In the genomic region with DNA sequence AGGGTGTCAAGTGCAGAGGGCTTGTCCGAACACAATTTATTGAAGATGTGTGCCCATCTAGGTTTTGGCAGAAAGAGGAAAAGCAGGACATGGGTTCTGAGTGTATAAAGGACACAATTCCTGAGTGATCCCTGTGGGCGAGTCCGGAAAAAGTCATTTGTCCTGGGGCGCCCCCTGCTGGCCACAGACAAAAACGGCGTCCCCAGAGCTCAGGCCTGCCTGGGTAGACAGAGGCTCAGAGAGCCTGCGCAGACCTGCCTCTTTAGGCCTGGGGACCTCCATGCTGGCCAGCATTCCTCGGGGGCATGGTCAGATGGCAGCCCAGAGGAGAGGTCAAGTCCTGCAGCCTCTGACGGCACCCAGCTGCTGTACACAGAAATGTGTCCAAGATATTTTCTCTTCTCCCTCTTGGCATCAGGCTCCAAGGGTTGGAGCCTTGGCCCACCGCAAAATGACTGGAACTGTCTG, we compare ENCODE assay signal across 8 cellular contexts.
DNase-seq lines count a peak whose midpoint lies in the region; ATAC-seq, FAIRE-seq and TF ChIP-seq lines count a peak whose summit lies in the region.

No MANE protein-coding gene starts in this region.

- FAIRE-seq in HTR-8/SVneo (lab: Jason Lieb, UNC): peak; percentile 13

- H3K9me3 ChIP-seq in neural cell (ENCODE audit: low read length): no peaks in the 10 kb centered on the region
- no peaks in the 10 kb centered on the region for H3K9me3 ChIP-seq in stomach

- no peaks in the 10 kb centered on the region for H3K36me3 Mint-ChIP-seq in activated T-cell treated with anti-CD3 and anti-CD28 coated beads, Interleukin-2, amount 50 U/mL, for 72 hours (ENCODE audit: insufficient read depth in 2 of 2)

- H3K27me3 ChIP-seq in neural cell (ENCODE audit: insufficient read depth, low read depth, low read length): no peaks in the 10 kb centered on the region
- peaks cover 0 to 18% (median 0%) of the 10 kb centered on the region in 3 donors for H3K27me3 ChIP-seq in stomach

- DNase-seq in EL (peak; percentile 78), HTR-8/SVneo (ENCODE audit: insufficient read length, low spot score) (peak; percentile 81), OCI-M1 (lab: John Stamatoyannopoulos, UW) (peak; percentile 74), fibroblast of peridontal ligament (ENCODE audit: extremely low read depth) (peak; percentile 67), stomach (peak; percentile 81)
- DNase-seq in activated T-cell treated with anti-CD3 and anti-CD28 coated beads, Interleukin-2, amount 50 U/mL, for 72 hours: peak; percentile 60 to 79

- no peak for TF ChIP-seq EP300 in neural cell (conservative IDR thresholded peaks at IDR 0.05; ENCODE audit: poor library complexity, severe bottlenecking)
- no peak for TF ChIP-seq EP300 in stomach (IDR thresholded peaks at IDR 0.05)

- no peak for TF ChIP-seq POLR2A in stomach (IDR thresholded peaks at IDR 0.05)

- H4K20me1 ChIP-seq in neural cell (ENCODE audit: insufficient read depth): no peaks in the 10 kb centered on the region

- no peaks in the 10 kb centered on the region for H3K4me1 Mint-ChIP-seq in activated T-cell treated with anti-CD3 and anti-CD28 coated beads, Interleukin-2, amount 50 U/mL, for 72 hours (ENCODE audit: low read depth)

- no peaks in the 10 kb centered on the region for H3K36me3 ChIP-seq in neural cell (ENCODE audit: insufficient read depth, low read length)
- no peaks in the 10 kb centered on the region for H3K36me3 ChIP-seq in stomach

- H3K27ac ChIP-seq in neural cell (ENCODE audit: low read length): no peak overlapping the region
- no peak overlapping the region for H3K27ac ChIP-seq in stomach

- no peaks in the 10 kb centered on the region for H3F3A ChIP-seq in neural cell (ENCODE audit: insufficient read depth, low read length, poor library complexity, severe bottlenecking)

- peak; percentile 80 to 82 for ATAC-seq in activated T-cell treated with anti-CD3 and anti-CD28 coated beads, Interleukin-2, amount 50 U/mL, for 72 hours (replicated peaks in 1 of 2)
- no peak for ATAC-seq in HG02973 (IDR thresholded peaks at IDR 0.05; ENCODE audit: unreplicated experiment)

- peak; percentile 95 for TF ChIP-seq RAD21 in neural cell (conservative IDR thresholded peaks at IDR 0.05)

- H3K9ac ChIP-seq in neural cell (ENCODE audit: low read length): peak overlapping the region; percentile 7

- H3K27ac Mint-ChIP-seq in activated T-cell treated with anti-CD3 and anti-CD28 coated beads, Interleukin-2, amount 50 U/mL, for 72 hours: no peak overlapping the region

- H3K4me1 ChIP-seq in stomach: peaks cover 0 to 6% (median 0%) of the 10 kb centered on the region in 4 donors

- H3K27me3 Mint-ChIP-seq in activated T-cell treated with anti-CD3 and anti-CD28 coated beads, Interleukin-2, amount 50 U/mL, for 72 hours (ENCODE audit: low read depth): no peaks in the 10 kb centered on the region

- H3K9me2 ChIP-seq in neural cell (ENCODE audit: insufficient read depth, low read length): no peaks in the 10 kb centered on the region

- H3K9me3 Mint-ChIP-seq in activated T-cell treated with anti-CD3 and anti-CD28 coated beads, Interleukin-2, amount 50 U/mL, for 72 hours: no peaks in the 10 kb centered on the region

- H3K4me3 ChIP-seq in neural cell (ENCODE audit: low read length) (no peak overlapping the region), stomach (no peak overlapping the region)

- H3K4me2 ChIP-seq in neural cell (ENCODE audit: low read length): no peak overlapping the region

- 10 to 14% (median 13%) methylated on average over 10 of the region's 10 CpGs for WGBS in stomach, 5 donors

- intact Hi-C loops in stomach (cut with DNase I; ENCODE audit: low total_unique reads): loop anchor here (5.0 kb wide), 1 partner anchor 116 kb away; no protein-coding TSS in a partner anchor

- TF ChIP-seq CTCF in neural cell (IDR thresholded peaks at IDR 0.05; ENCODE audit: poor library complexity, severe bottlenecking): peak; percentile 95
- TF ChIP-seq CTCF in stomach (IDR thresholded peaks at IDR 0.05): peak in 5 of 7 experiments; percentile 74 to 98 (median 87)

- H2AFZ ChIP-seq in neural cell (ENCODE audit: low read depth, low read length): peak overlapping the region; percentile 29

- no peak overlapping the region for H3K4me3 Mint-ChIP-seq in activated T-cell treated with anti-CD3 and anti-CD28 coated beads, Interleukin-2, amount 50 U/mL, for 72 hours

- H3K79me2 ChIP-seq in neural cell (replicated peaks; ENCODE audit: insufficient read depth, low read length): no peaks in the 10 kb centered on the region

TF ChIP-seq in neural cell, 6 proteins besides CTCF, POLR2A, EP300 and RAD21:
- TF ChIP-seq SMC3 (conservative IDR thresholded peaks at IDR 0.05; ENCODE audit: poor library complexity) (peak; percentile 98), TAF1 (IDR thresholded peaks at IDR 0.05; ENCODE audit: low read depth) (no peak)
TF ChIP-seq in neural cell: peak in this region for 1.
